9 cellular contexts compared by ENCODE assay signal in the genomic region with DNA sequence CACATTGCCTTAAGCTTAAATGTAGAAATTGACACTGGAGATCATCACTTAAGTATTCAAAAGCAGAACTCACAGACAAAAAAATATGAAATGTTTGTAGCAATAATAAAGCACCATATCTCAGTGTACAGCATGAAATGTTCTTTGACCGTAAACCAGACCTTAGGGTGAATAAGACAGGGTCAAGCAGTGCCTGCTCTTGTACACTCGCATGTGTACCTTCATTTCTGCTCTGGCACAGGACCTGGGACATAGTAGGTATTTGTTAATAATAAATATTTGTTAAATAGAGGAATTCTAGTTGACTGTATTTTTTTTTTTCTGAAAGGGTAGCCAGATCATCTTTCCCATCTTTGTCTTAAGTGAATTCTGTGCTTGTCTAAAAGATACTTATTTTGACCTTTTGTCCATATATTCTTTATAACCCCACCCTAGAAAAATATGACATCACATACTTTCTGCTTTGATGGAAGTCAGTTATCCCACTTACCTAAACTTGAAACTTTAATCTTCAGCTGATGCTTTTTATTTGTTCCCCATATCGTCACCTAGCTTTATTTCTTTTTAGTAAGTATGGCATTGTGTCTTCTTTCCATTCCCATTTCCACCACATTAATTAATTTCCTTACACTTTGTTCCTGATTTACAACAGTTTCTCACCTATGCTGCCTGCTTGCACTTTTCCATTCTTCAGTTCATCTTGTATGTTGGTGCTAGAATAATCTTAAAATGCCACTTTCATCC. TPM values are rescaled to one million over a fixed set of nuclear protein-coding genes. Genes with fewer than 3 reads are reported as not detected.
DNase-seq lines count a peak whose midpoint lies in the region; ATAC-seq and TF ChIP-seq lines count a peak whose summit lies in the region.
"Had no signal": no experiment of that assay in that cellular context is flagged by ENCODE, and none has a peak within 500 bp of the region (broad histone marks: within the 10 kb centered on the region; RNA-seq: fewer than 3 reads in every experiment).

No MANE protein-coding gene starts in this region.

- no peaks in the 10 kb centered on the region for H3K9me3 Mint-ChIP-seq in CD8-positive, alpha-beta T cell
- no peaks in the 10 kb centered on the region for H3K9me3 Mint-ChIP-seq in GM23338
- no peaks in the 10 kb centered on the region for H3K9me3 Mint-ChIP-seq in activated T-helper 2 cell treated with anti-CD3 and anti-CD28 coated beads, Interferon-gamma antibody, Interleukin-2, Interleukin-4, amounts not matched to agents 10 μg/mL and 5 μg/mL and 100 μg/mL, durations not matched to agents 14 hours and 24 hours and 36 hours
- no peaks in the 10 kb centered on the region for H3K9me3 Mint-ChIP-seq in memory B cell
- H3K9me3 Mint-ChIP-seq: activated naive CD4-positive, alpha-beta T cell treated with anti-CD3 and anti-CD28 coated beads for 36 hours had no signal

- H3K27ac ChIP-seq in CD8-positive, alpha-beta T cell (ENCODE audit: low read depth, low read length) = no peak overlapping the region
- peak overlapping the region; percentile 92 for H3K27ac ChIP-seq in GM23338 (ENCODE audit: low read depth)

- H4K20me1 ChIP-seq in GM23338 (replicated peaks; ENCODE audit: insufficient read depth) = peaks cover 8% of the 10 kb centered on the region; the same call in 1 of the 2 replicates

- peak overlapping the region; percentile 72 for H3K4me2 ChIP-seq in GM23338

- no peaks in the 10 kb centered on the region for H3K27me3 ChIP-seq in CD8-positive, alpha-beta T cell (ENCODE audit: insufficient read depth, low read length)
- no peaks in the 10 kb centered on the region for H3K27me3 ChIP-seq in GM23338 (ENCODE audit: insufficient read depth)

- DNase-seq in CD8-positive, alpha-beta T cell = no peak
- DNase-seq in GM23338 (ENCODE audit: low spot score) (no peak), memory B cell (ENCODE audit: low spot score in 2 of 2) (no peak), mucosa of descending colon (no peak), 8988T (no peak)
- DNase-seq in activated T-helper 2 cell treated with anti-CD3 and anti-CD28 coated beads, Interferon-gamma antibody, Interleukin-2, Interleukin-4, amounts not matched to agents 10 μg/mL and 5 μg/mL and 100 μg/mL, durations not matched to agents 14 hours and 24 hours and 36 hours (ENCODE audit: low spot score) = no peak
- no peak for DNase-seq in stimulated activated CD4-positive, alpha-beta T cell treated with anti-CD3 and anti-CD28 coated beads, Interleukin-4, amount 100 ng/mL, for 24 hours
- DNase-seq in effector CD4-positive, alpha-beta T cell = no peak

- H3K9me3 ChIP-seq in CD8-positive, alpha-beta T cell (ENCODE audit: low read length) = no peaks in the 10 kb centered on the region
- H3K9me3 ChIP-seq in mucosa of descending colon = no peaks in the 10 kb centered on the region

- no peak for TF ChIP-seq CTCF in CD8-positive, alpha-beta T cell (IDR thresholded peaks at IDR 0.05)
- TF ChIP-seq CTCF in GM23338 (conservative IDR thresholded peaks at IDR 0.05; ENCODE audit: low read depth in 2 of 2) (no peak), mucosa of descending colon (IDR thresholded peaks at IDR 0.05) (no peak)

- no peak for ATAC-seq in CD8-positive, alpha-beta T cell
- ATAC-seq in GM23338 (no peak), memory B cell (ENCODE audit: low read depth) (no peak), mucosa of descending colon (no peak)

- no peak overlapping the region for H3K4me3 ChIP-seq in CD8-positive, alpha-beta T cell (ENCODE audit: low read depth, low read length)
- H3K4me3 ChIP-seq in GM23338 (peak overlapping the region; percentile 51), mucosa of descending colon (no peak overlapping the region)

- no peak overlapping the region for H2AFZ ChIP-seq in GM23338

- H3K36me3 ChIP-seq in CD8-positive, alpha-beta T cell (ENCODE audit: insufficient read depth, low read length) = no peaks in the 10 kb centered on the region
- H3K36me3 ChIP-seq in GM23338 (ENCODE audit: insufficient read depth) (no peaks in the 10 kb centered on the region), mucosa of descending colon (ENCODE audit: low read depth) (no peaks in the 10 kb centered on the region)

- no peaks in the 10 kb centered on the region for H3K36me3 Mint-ChIP-seq in CD8-positive, alpha-beta T cell
- H3K36me3 Mint-ChIP-seq in GM23338 (ENCODE audit: low read depth) = peaks cover 17% of the 10 kb centered on the region
- peaks cover 19% of the 10 kb centered on the region for H3K36me3 Mint-ChIP-seq in activated T-helper 2 cell treated with anti-CD3 and anti-CD28 coated beads, Interferon-gamma antibody, Interleukin-2, Interleukin-4, amounts not matched to agents 10 μg/mL and 5 μg/mL and 100 μg/mL, durations not matched to agents 14 hours and 24 hours and 36 hours (ENCODE audit: low read depth)
- H3K36me3 Mint-ChIP-seq in memory B cell = no peaks in the 10 kb centered on the region

- H3K4me1 ChIP-seq in CD8-positive, alpha-beta T cell (ENCODE audit: insufficient read depth, low read length) = peaks cover 10% of the 10 kb centered on the region
- H3K4me1 ChIP-seq in GM23338 (ENCODE audit: insufficient read depth) (peaks cover 32% of the 10 kb centered on the region), mucosa of descending colon (ENCODE audit: low read depth) (peaks cover 8% of the 10 kb centered on the region)

- peaks cover 21% of the 10 kb centered on the region for H3K4me1 Mint-ChIP-seq in CD8-positive, alpha-beta T cell (ENCODE audit: low read depth)
- H3K4me1 Mint-ChIP-seq in GM23338 = peaks cover 20% of the 10 kb centered on the region; the same call in 2 of the 3 replicates
- peaks cover 29% of the 10 kb centered on the region for H3K4me1 Mint-ChIP-seq in activated T-helper 2 cell treated with anti-CD3 and anti-CD28 coated beads, Interferon-gamma antibody, Interleukin-2, Interleukin-4, amounts not matched to agents 10 μg/mL and 5 μg/mL and 100 μg/mL, durations not matched to agents 14 hours and 24 hours and 36 hours (ENCODE audit: low read depth)
- peaks cover 10% of the 10 kb centered on the region for H3K4me1 Mint-ChIP-seq in memory B cell

- no peaks in the 10 kb centered on the region for H3K27me3 Mint-ChIP-seq in CD8-positive, alpha-beta T cell (ENCODE audit: low read depth)
- H3K27me3 Mint-ChIP-seq in GM23338 (ENCODE audit: insufficient read depth, low read depth, poor library complexity) = peaks cover 2% of the 10 kb centered on the region
- H3K27me3 Mint-ChIP-seq in activated T-helper 2 cell treated with anti-CD3 and anti-CD28 coated beads, Interferon-gamma antibody, Interleukin-2, Interleukin-4, amounts not matched to agents 10 μg/mL and 5 μg/mL and 100 μg/mL, durations not matched to agents 14 hours and 24 hours and 36 hours (ENCODE audit: low read depth) = no peaks in the 10 kb centered on the region
- H3K27me3 Mint-ChIP-seq in memory B cell = no peaks in the 10 kb centered on the region

- H3K9me2 ChIP-seq in GM23338 (ENCODE audit: insufficient read depth) = no peaks in the 10 kb centered on the region

- peak overlapping the region; percentile 1 for H3K4me3 Mint-ChIP-seq in CD8-positive, alpha-beta T cell
- H3K4me3 Mint-ChIP-seq in GM23338 = no peak overlapping the region
- no peak overlapping the region for H3K4me3 Mint-ChIP-seq in activated T-helper 2 cell treated with anti-CD3 and anti-CD28 coated beads, Interferon-gamma antibody, Interleukin-2, Interleukin-4, amounts not matched to agents 10 μg/mL and 5 μg/mL and 100 μg/mL, durations not matched to agents 14 hours and 24 hours and 36 hours (ENCODE audit: low read depth)
- H3K4me3 Mint-ChIP-seq in memory B cell = peak overlapping the region; percentile 2
- H3K4me3 Mint-ChIP-seq: activated naive CD4-positive, alpha-beta T cell treated with anti-CD3 and anti-CD28 coated beads for 36 hours had no signal

- H3K79me2 ChIP-seq in GM23338 (replicated peaks; ENCODE audit: insufficient read depth) = peaks cover 56% of the 10 kb centered on the region

- CTCF ChIA-PET in CD8-positive, alpha-beta T cell (lab: Charles Lee) = interaction anchor here (1.0 to 14.1 kb wide), 3 partner anchors 11 to 423 kb away, joined by 3 to 233 read pairs (median 20); no protein-coding TSS in a partner anchor

- no peaks in the 10 kb centered on the region for H3F3A ChIP-seq in GM23338 (replicated peaks; ENCODE audit: low read depth)

- POLR2A ChIA-PET in CD8-positive, alpha-beta T cell (lab: Charles Lee) = interaction anchor here (1.5 kb wide), 1 partner anchor 10 kb away, joined by 3 read pairs; no protein-coding TSS in a partner anchor

- no peak overlapping the region for H3K27ac Mint-ChIP-seq in CD8-positive, alpha-beta T cell
- H3K27ac Mint-ChIP-seq in GM23338 (peak overlapping the region; percentile 3; the same call in 1 of the 2 replicates), memory B cell (no peak overlapping the region)
- H3K27ac Mint-ChIP-seq in activated T-helper 2 cell treated with anti-CD3 and anti-CD28 coated beads, Interferon-gamma antibody, Interleukin-2, Interleukin-4, amounts not matched to agents 10 μg/mL and 5 μg/mL and 100 μg/mL, durations not matched to agents 14 hours and 24 hours and 36 hours = peak overlapping the region; percentile 31
- H3K27ac Mint-ChIP-seq: activated naive CD4-positive, alpha-beta T cell treated with anti-CD3 and anti-CD28 coated beads for 36 hours had no signal

- intact Hi-C loops in CD8-positive, alpha-beta T cell (cut with DNase I, micrococcal nuclease) = loop anchor here (5.0 to 10.0 kb wide), 5 partner anchors 478 to 1122 kb away; partner anchors contain the start of genes GLMN (in 2 of the 2), RPAP2 (in 2 of the 2) and ZNF644 (in 1 of the 2)
- intact Hi-C loops in activated T-helper 2 cell treated with anti-CD3 and anti-CD28 coated beads, Interferon-gamma antibody, Interleukin-2, Interleukin-4, amounts not matched to agents 10 μg/mL and 5 μg/mL and 100 μg/mL, durations not matched to agents 14 hours and 24 hours and 36 hours (cut with micrococcal nuclease) = loop anchor here (5.0 kb wide), 4 partner anchors 220 to 655 kb away; no protein-coding TSS in a partner anchor
- intact Hi-C loops in mucosa of descending colon (cut with DNase I, micrococcal nuclease) = loop anchor here in 1 of 2 donors (5.0 kb wide), 1 partner anchor 220 kb away; no protein-coding TSS in a partner anchor

RNA-seq across cellular contexts. Expression of gene CDC7, which starts 1.7 kb away (rescaled TPM):
- total RNA-seq in CD8-positive, alpha-beta T cell = 1 to 10 TPM; 2.2 to 2.7 TPM
- total RNA-seq in GM23338 (2014; rRNA removed; shearing (Covaris generic)) = 43.3 and 44.0 TPM in 2 replicates
- 19.0 and 26.6 TPM in 2 replicates for polyA plus RNA-seq in GM23338 (2016; fragmentation: Nextera tagmentation; extraction: Ambion mirVana)
- 27.4 and 28.8 TPM in 2 replicates for total RNA-seq in activated T-helper 2 cell treated with anti-CD3 and anti-CD28 coated beads, Interferon-gamma antibody, Interleukin-2, Interleukin-4, amounts not matched to agents 10 μg/mL and 5 μg/mL and 100 μg/mL, durations not matched to agents 14 hours and 24 hours and 36 hours
- total RNA-seq in mucosa of descending colon = 1 to 10 TPM; 3.6 to 5.0 (median 3.9) TPM

Comparison
In these comparisons a context has a peak if more than half of its experiments do, and no peak if none do; other contexts are left out.
1. H3K27ac Mint-ChIP-seq: peak in GM23338 (single experiment) and activated T-helper 2 cell treated with anti-CD3 and anti-CD28 coated beads, Interferon-gamma antibody, Interleukin-2, Interleukin-4, amounts not matched to agents 10 μg/mL and 5 μg/mL and 100 μg/mL, durations not matched to agents 14 hours and 24 hours and 36 hours (single experiment); none in CD8-positive, alpha-beta T cell (single experiment) and memory B cell (single experiment).
2. H3K4me3 Mint-ChIP-seq: peak in CD8-positive, alpha-beta T cell (single experiment) and memory B cell (single experiment); none in GM23338 (single experiment) and activated T-helper 2 cell treated with anti-CD3 and anti-CD28 coated beads, Interferon-gamma antibody, Interleukin-2, Interleukin-4, amounts not matched to agents 10 μg/mL and 5 μg/mL and 100 μg/mL, durations not matched to agents 14 hours and 24 hours and 36 hours (single experiment).